ENCODE assay signal across 9 cellular contexts in genomic region chr11:62677709-62678108, GRCh38. TPM values are rescaled to one million over a fixed set of nuclear protein-coding genes. Genes with fewer than 3 reads are reported as not detected.
A peak's percentile ranks its signal among the peaks of the same experiment; 100 is the strongest.
DNase-seq lines count a peak whose midpoint lies in the region; ATAC-seq and TF ChIP-seq lines count a peak whose summit lies in the region.
"Had no signal": no experiment of that assay in that cellular context is flagged by ENCODE, and none has a peak within 500 bp of the region (broad histone marks: within the 10 kb centered on the region; RNA-seq: fewer than 3 reads in every experiment).

No MANE protein-coding gene starts in this region.

- no peak for ATAC-seq in HG03025 (IDR thresholded peaks at IDR 0.05; ENCODE audit: low FRiP score, unreplicated experiment)
- no peak for ATAC-seq in GM21723 (IDR thresholded peaks at IDR 0.05; ENCODE audit: unreplicated experiment)
- ATAC-seq in HG02763 (IDR thresholded peaks at IDR 0.05; ENCODE audit: unreplicated experiment): no peak

- H3K4me3 ChIP-seq in BE2C (ENCODE audit: low read depth, low read length) (peak overlapping the region; percentile 84), HUES6 (ENCODE audit: low read depth, low read length) (peak overlapping the region; percentile 94), muscle layer of colon (ENCODE audit: low read depth in 1 of 2, low read length in 2 of 2) (peak overlapping the region in 1 of 2 donors; percentile 88)

- no peaks in the 10 kb centered on the region for H3K9me3 Mint-ChIP-seq in brain

- H3K27ac Mint-ChIP-seq in brain: peak overlapping the region in 4 of 5 experiments; percentile 61 to 98 (median 84)

- H3K9ac ChIP-seq in HUES6 (ENCODE audit: low read length) (no peak overlapping the region), muscle layer of colon (ENCODE audit: low read length) (peak overlapping the region; percentile 84)

- no peak for TF ChIP-seq CTCF in BE2C (IDR thresholded peaks at IDR 0.05; ENCODE audit: low read depth, low read length)
- no peak for TF ChIP-seq CTCF in brain (conservative IDR thresholded peaks at IDR 0.05)

- H3K4me1 Mint-ChIP-seq in brain: peaks cover 45% of the 10 kb centered on the region

- no peak for DNase-seq in BE2C
- DNase-seq in NCI-H226: no peak
- DNase-seq: NCI-H69 had no signal

- H3K36me3 Mint-ChIP-seq in brain: peaks cover 36% of the 10 kb centered on the region

- no peaks in the 10 kb centered on the region for H3K9me3 ChIP-seq in BE2C
- H3K9me3 ChIP-seq in HUES6 (ENCODE audit: control insufficient read depth, insufficient read depth, low read depth, low read length): no peaks in the 10 kb centered on the region
- H3K9me3 ChIP-seq in muscle layer of colon (ENCODE audit: low read length): no peaks in the 10 kb centered on the region

- H3K27me3 ChIP-seq in BE2C (no peaks in the 10 kb centered on the region), HUES6 (ENCODE audit: control insufficient read depth, insufficient read depth, low read length) (no peaks in the 10 kb centered on the region), muscle layer of colon (ENCODE audit: control insufficient read depth in 1 of 2, insufficient read depth in 2 of 2, low read length in 2 of 2) (no peaks in the 10 kb centered on the region)

- H3K27ac ChIP-seq in HUES6 (ENCODE audit: low read depth, low read length) (no peak overlapping the region), muscle layer of colon (ENCODE audit: low read depth, low read length) (no peak overlapping the region)

- no peaks in the 10 kb centered on the region; the same call in 1 of the 2 replicates for H3K4me1 ChIP-seq in BE2C
- H3K4me1 ChIP-seq in HUES6 (ENCODE audit: control insufficient read depth, insufficient read depth, low read length): peaks cover 7% of the 10 kb centered on the region; the same call in 1 of the 2 replicates
- H3K4me1 ChIP-seq in muscle layer of colon (ENCODE audit: insufficient read depth, low read length): peaks cover 19% of the 10 kb centered on the region

- peaks cover 5% of the 10 kb centered on the region for H3K27me3 Mint-ChIP-seq in brain

- H3K4me3 Mint-ChIP-seq in brain: peak overlapping the region; percentile 87 to 93 (median 90)

- H3K36me3 ChIP-seq in BE2C: peaks cover 10% of the 10 kb centered on the region
- peaks cover 32% of the 10 kb centered on the region for H3K36me3 ChIP-seq in HUES6 (ENCODE audit: control insufficient read depth, insufficient read depth, low read length)
- peaks cover 17% of the 10 kb centered on the region for H3K36me3 ChIP-seq in muscle layer of colon (ENCODE audit: insufficient read depth, low read length)

RNA-seq across cellular contexts. Expression of gene UBXN1, which starts 1.2 kb away (rescaled TPM):
- 147 TPM for polyA plus RNA-seq in BE2C (2012; ENCODE audit: insufficient read depth, insufficient read length, low read depth)
- polyA plus RNA-seq in brain (ENCODE audit: insufficient read depth, low read depth, low replicate concordance): 334 TPM

RNA-seq across cellular contexts. Expression of gene LBHD1, which starts 5.6 kb away (rescaled TPM):
- 2.6 TPM for polyA plus RNA-seq in BE2C (2012; ENCODE audit: insufficient read depth, insufficient read length, low read depth)
- polyA plus RNA-seq in brain (ENCODE audit: insufficient read depth, low read depth, low replicate concordance): 2.3 TPM

RNA-seq across cellular contexts. Expression of gene UQCC3, which starts 6.2 kb away (rescaled TPM):
- polyA plus RNA-seq in BE2C (2012; ENCODE audit: insufficient read depth, insufficient read length, low read depth): 51.5 TPM
- 13.5 TPM for polyA plus RNA-seq in brain (ENCODE audit: insufficient read depth, low read depth, low replicate concordance)

RNA-seq across cellular contexts. Expression of gene LRRN4CL, which starts 11.6 kb away (rescaled TPM):
- 0.73 TPM for polyA plus RNA-seq in BE2C (2012; ENCODE audit: insufficient read depth, insufficient read length, low read depth)
- polyA plus RNA-seq in brain (ENCODE audit: insufficient read depth, low read depth, low replicate concordance): 0.36 TPM

RNA-seq across cellular contexts. Expression of gene CSKMT, which starts 12.6 kb away (rescaled TPM):
- 12.9 TPM for polyA plus RNA-seq in BE2C (2012; ENCODE audit: insufficient read depth, insufficient read length, low read depth)
- 7.9 TPM for polyA plus RNA-seq in brain (ENCODE audit: insufficient read depth, low read depth, low replicate concordance)
